8 cellular contexts compared by ENCODE assay signal in genomic region chr9:36023260-36024048, GRCh38. TPM values are rescaled to one million over a fixed set of nuclear protein-coding genes. Genes with fewer than 3 reads are reported as not detected.
DNase-seq lines count a peak whose midpoint lies in the region; ATAC-seq, FAIRE-seq and TF ChIP-seq lines count a peak whose summit lies in the region.

No MANE protein-coding gene starts in this region.

- no peaks in the 10 kb centered on the region for H3K9me3 Mint-ChIP-seq in natural killer cell treated with Interleukin-12 subunit alpha and Interleukin-12 subunit beta and Interleukin-15 and Interleukin-18, amount 100 ng/mL, for 72 hours

- peak; percentile 48 to 61 for ATAC-seq in natural killer cell treated with Interleukin-12 subunit alpha and Interleukin-12 subunit beta and Interleukin-15 and Interleukin-18, amount 100 ng/mL, for 72 hours
- ATAC-seq in GM21515 (IDR thresholded peaks at IDR 0.05; ENCODE audit: unreplicated experiment), result no peak

- no peak overlapping the region for H3K27ac ChIP-seq in OCI-LY3 (ENCODE audit: low read length)

- H3K4me1 ChIP-seq in OCI-LY3 (ENCODE audit: low read length), result peaks cover 15% of the 10 kb centered on the region

- TF ChIP-seq CTCF in D721Med (IDR thresholded peaks at IDR 0.05; ENCODE audit: insufficient read depth, missing control alignments) (peak; percentile 85), OCI-LY3 (IDR thresholded peaks at IDR 0.05; ENCODE audit: low read depth, low read length) (peak; percentile 92)

- peak; percentile 22 for DNase-seq in D721Med (ENCODE audit: insufficient read length, low spot score)
- DNase-seq in HT1080 (ENCODE audit: low read depth), result peak; percentile 51
- peak; percentile 63 for DNase-seq in activated T-cell treated with anti-CD3 and anti-CD28 coated beads, Interleukin-2, amount 50 U/mL, for 1 hour
- DNase-seq in fibroblast of gingiva (ENCODE audit: low read depth), result peak; percentile 58
- DNase-seq in natural killer cell treated with Interleukin-12 subunit alpha and Interleukin-12 subunit beta and Interleukin-15 and Interleukin-18, amount 100 ng/mL, for 72 hours (ENCODE audit: low spot score), result no peak
- DNase-seq in stromal cell of bone marrow (ENCODE audit: low read depth), result peak; percentile 44

- no peaks in the 10 kb centered on the region for H3K27me3 ChIP-seq in OCI-LY3 (ENCODE audit: low read depth, low read length)

- H3K79me2 ChIP-seq in OCI-LY3 (ENCODE audit: low read length), result no peaks in the 10 kb centered on the region

- peaks cover 5% of the 10 kb centered on the region in 2 donors for H3K27me3 Mint-ChIP-seq in natural killer cell treated with Interleukin-12 subunit alpha and Interleukin-12 subunit beta and Interleukin-15 and Interleukin-18, amount 100 ng/mL, for 72 hours

- peak; percentile 58 for FAIRE-seq in D721Med (lab: Jason Lieb, UNC)

- H3K9ac ChIP-seq in OCI-LY3 (ENCODE audit: low read length), result no peak overlapping the region

- H3K4me3 ChIP-seq in OCI-LY3 (ENCODE audit: low read length), result no peak overlapping the region

- H2AFZ ChIP-seq in OCI-LY3 (ENCODE audit: low read depth, low read length), result no peak overlapping the region

- no peaks in the 10 kb centered on the region for H3K36me3 ChIP-seq in OCI-LY3 (replicated peaks; ENCODE audit: low read depth, low read length)

- H3K9me3 ChIP-seq in OCI-LY3 (ENCODE audit: insufficient read depth, low read length), result no peaks in the 10 kb centered on the region

- H3K27ac Mint-ChIP-seq in natural killer cell treated with Interleukin-12 subunit alpha and Interleukin-12 subunit beta and Interleukin-15 and Interleukin-18, amount 100 ng/mL, for 72 hours, result no peak overlapping the region

- no peaks in the 10 kb centered on the region for H3K36me3 Mint-ChIP-seq in natural killer cell treated with Interleukin-12 subunit alpha and Interleukin-12 subunit beta and Interleukin-15 and Interleukin-18, amount 100 ng/mL, for 72 hours

- H3K4me1 Mint-ChIP-seq in natural killer cell treated with Interleukin-12 subunit alpha and Interleukin-12 subunit beta and Interleukin-15 and Interleukin-18, amount 100 ng/mL, for 72 hours (ENCODE audit: low read depth in 2 of 2), result no peaks in the 10 kb centered on the region

- H3K4me2 ChIP-seq in OCI-LY3 (ENCODE audit: low read length), result no peak overlapping the region

- H3K4me3 Mint-ChIP-seq in natural killer cell treated with Interleukin-12 subunit alpha and Interleukin-12 subunit beta and Interleukin-15 and Interleukin-18, amount 100 ng/mL, for 72 hours, result no peak overlapping the region

- no peaks in the 10 kb centered on the region for H4K20me1 ChIP-seq in OCI-LY3 (ENCODE audit: insufficient read depth, low read length)

RNA-seq across cellular contexts. Expression of gene RECK, which starts 13.3 kb away (rescaled TPM):
- total RNA-seq in HT1080 (2014; rRNA removed; shearing (Covaris generic)), result 5.2 and 7.5 TPM in 2 replicates
- polyA plus RNA-seq in HT1080 (2015; cell fraction: cytosol; rRNA removed), result 4.8 and 6.8 TPM in 2 replicates
- polyA plus RNA-seq in HT1080 (2015; cell fraction: nucleus; rRNA removed), result 3.9 and 4.0 TPM in 2 replicates
- 1 to 10 TPM; 4.0 to 7.0 TPM for total RNA-seq in natural killer cell treated with Interleukin-12 subunit alpha and Interleukin-12 subunit beta and Interleukin-15 and Interleukin-18, amount 100 ng/mL, for 72 hours
